In the genomic region with DNA sequence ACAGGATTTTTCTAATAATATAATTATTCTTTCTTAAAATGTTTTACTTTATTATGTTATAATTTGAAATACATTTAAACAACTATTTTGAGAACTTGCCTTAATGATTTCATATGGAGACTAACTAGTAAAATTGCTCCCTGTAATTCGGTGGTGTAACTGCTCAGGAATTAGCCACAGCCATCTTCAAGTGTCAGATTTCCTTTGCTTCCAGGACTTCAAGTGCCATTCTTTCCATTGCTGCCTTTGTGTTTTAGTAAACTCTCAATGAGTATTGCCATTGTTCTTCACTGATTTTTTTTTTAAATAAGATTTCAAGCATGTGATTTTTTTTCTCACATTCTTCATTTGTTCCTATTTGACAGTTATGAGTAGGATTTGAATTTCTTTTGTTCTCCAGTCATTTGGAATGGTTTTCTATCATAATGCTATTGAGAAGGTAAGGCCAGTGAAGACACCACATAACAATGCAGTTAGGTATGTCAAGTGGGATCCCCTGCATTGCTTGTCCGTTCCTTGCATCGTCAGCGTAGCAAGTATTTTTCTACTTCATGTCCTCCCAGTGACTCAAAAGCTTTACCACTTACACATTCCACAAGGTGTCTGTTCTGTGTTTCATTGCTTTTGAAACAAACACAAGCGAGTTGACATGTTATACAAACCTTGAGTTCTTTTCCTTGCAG, we compare ENCODE assay signal across 14 cellular contexts.
DNase-seq lines count a peak whose midpoint lies in the region; ATAC-seq and TF ChIP-seq lines count a peak whose summit lies in the region.
"Had no signal": no experiment of that assay in that cellular context is flagged by ENCODE, and none has a peak within 500 bp of the region (broad histone marks: within the 10 kb centered on the region; RNA-seq: fewer than 3 reads in every experiment).

No MANE protein-coding gene starts in this region.

- H3K9ac ChIP-seq in neuronal stem cell (ENCODE audit: low read depth, low read length, poor library complexity) = no peak overlapping the region

- DNase-seq in Daoy (ENCODE audit: low read depth) (peak; percentile 66), fibroblast of villous mesenchyme (ENCODE audit: low read depth) (peak; percentile 31), neuronal stem cell (ENCODE audit: low spot score) (peak; percentile 38), cerebellum (ENCODE audit: low spot score) (no peak), KBM-7 (no peak)
- no peak for DNase-seq in activated CD4-positive, alpha-beta T cell treated with anti-CD3 and anti-CD28 coated beads, Interleukin-2, amount 10 ng/mL, durations not matched to agents 24 days and 14 days
- no peak for DNase-seq in central memory CD4-positive, alpha-beta T cell
- DNase-seq: activated CD4-positive, CD25-positive, alpha-beta regulatory T cell; AML-193; DMS79 treated with DMSO at 0.1 percent for 48 hours; effector memory CD4-positive, alpha-beta T cell; heart left ventricle; stimulated activated CD8-positive, alpha-beta memory T cell treated with anti-CD3 and anti-CD28 coated beads, Interleukin-4, amount 100 ng/mL, for 48 hours had no signal

- no peak overlapping the region for H2AK5ac ChIP-seq in neuronal stem cell (ENCODE audit: low read depth, low read length)

- no peak overlapping the region for H3K4me3 Mint-ChIP-seq in activated CD4-positive, alpha-beta T cell treated with anti-CD3 and anti-CD28 coated beads, Interleukin-2, amount 10 ng/mL, durations not matched to agents 24 days and 14 days

- no peak overlapping the region for H2BK15ac ChIP-seq in neuronal stem cell (ENCODE audit: low read length)

- no peak overlapping the region for H2BK12ac ChIP-seq in neuronal stem cell (ENCODE audit: low read length)

- H4K91ac ChIP-seq in neuronal stem cell (ENCODE audit: low read depth, low read length, poor library complexity) = no peak overlapping the region

- peaks cover 0 to 36% of the 10 kb centered on the region in 2 donors for H3K36me3 ChIP-seq in neuronal stem cell (replicated peaks in 1 of 2; ENCODE audit: control insufficient read depth in 2 of 2, insufficient read depth in 2 of 2, low read length in 2 of 2)

- no peaks in the 10 kb centered on the region for H3K79me1 ChIP-seq in neuronal stem cell (ENCODE audit: low read depth, low read length)

- H3K9me3 ChIP-seq in neuronal stem cell (replicated peaks in 1 of 2; ENCODE audit: control insufficient read depth in 2 of 2, insufficient read depth in 1 of 2, low read depth in 1 of 2, low read length in 2 of 2) = no peaks in the 10 kb centered on the region
- H3K9me3 ChIP-seq: heart left ventricle had no signal

- peaks cover 18% of the 10 kb centered on the region for H3K4me1 Mint-ChIP-seq in activated CD4-positive, alpha-beta T cell treated with anti-CD3 and anti-CD28 coated beads, Interleukin-2, amount 10 ng/mL, durations not matched to agents 24 days and 14 days

- no peak overlapping the region for H3K27ac Mint-ChIP-seq in activated CD4-positive, alpha-beta T cell treated with anti-CD3 and anti-CD28 coated beads, Interleukin-2, amount 10 ng/mL, durations not matched to agents 24 days and 14 days

- intact Hi-C loops in activated CD4-positive, alpha-beta T cell treated with anti-CD3 and anti-CD28 coated beads, Interleukin-2, amount 10 ng/mL, durations not matched to agents 24 days and 14 days (cut with micrococcal nuclease) = no loop called here

- no peak overlapping the region for H2BK120ac ChIP-seq in neuronal stem cell (ENCODE audit: low read depth, low read length)

- H3K27me3 Mint-ChIP-seq in activated CD4-positive, alpha-beta T cell treated with anti-CD3 and anti-CD28 coated beads, Interleukin-2, amount 10 ng/mL, durations not matched to agents 24 days and 14 days = no peaks in the 10 kb centered on the region

- H3K27me3 ChIP-seq in neuronal stem cell (ENCODE audit: control insufficient read depth in 3 of 3, insufficient read depth in 3 of 3, low read depth in 1 of 3, low read length in 3 of 3) = no peaks in the 10 kb centered on the region
- H3K27me3 ChIP-seq: heart left ventricle had no signal

- WGBS in neuronal stem cell (ENCODE audit: extremely low coverage in 2 of 2, insufficient read length in 2 of 2, insufficient replicate concordance in 1 of 2), 2 donors = no CpG with 5 or more reads among the region's 5 CpGs

- H3K14ac ChIP-seq in neuronal stem cell (ENCODE audit: low read length) = no peak overlapping the region

- peaks cover 68% of the 10 kb centered on the region for H3K36me3 Mint-ChIP-seq in activated CD4-positive, alpha-beta T cell treated with anti-CD3 and anti-CD28 coated beads, Interleukin-2, amount 10 ng/mL, durations not matched to agents 24 days and 14 days (ENCODE audit: low read depth)

- no peak overlapping the region for H3K4me3 ChIP-seq in fibroblast of villous mesenchyme (ENCODE audit: low read depth, low read length)
- H3K4me3 ChIP-seq in neuronal stem cell (ENCODE audit: low read length in 2 of 2) = no peak overlapping the region
- H3K4me3 ChIP-seq: heart left ventricle had no signal

- in situ Hi-C loops in KBM-7 (cut with MboI; ENCODE audit: low pct_unique_long_range_greater_than_20kb, low sequenced_read_pairs) = no loop called here

- H2AFZ ChIP-seq in neuronal stem cell (ENCODE audit: low read length) = no peak overlapping the region

- H3K4ac ChIP-seq in neuronal stem cell (ENCODE audit: low read length) = no peak overlapping the region

- no peak overlapping the region for H3K23ac ChIP-seq in neuronal stem cell (ENCODE audit: low read depth, low read length, poor library complexity)

- no peak overlapping the region for H4K8ac ChIP-seq in neuronal stem cell (ENCODE audit: low read depth, low read length)

- ATAC-seq in SK-N-SH treated with all-trans-retinoic acid at 6 μM for 48 hours = peak; percentile 56
- ATAC-seq: heart left ventricle had no signal

- H2BK5ac ChIP-seq in neuronal stem cell (ENCODE audit: low read length) = no peak overlapping the region

- no peaks in the 10 kb centered on the region for H3K9me3 Mint-ChIP-seq in activated CD4-positive, alpha-beta T cell treated with anti-CD3 and anti-CD28 coated beads, Interleukin-2, amount 10 ng/mL, durations not matched to agents 24 days and 14 days

- no peak for TF ChIP-seq CTCF in fibroblast of villous mesenchyme (IDR thresholded peaks at IDR 0.05; ENCODE audit: insufficient read depth, low read depth, low read length)

- H3K4me2 ChIP-seq in neuronal stem cell (ENCODE audit: insufficient read depth, low read length, poor library complexity, severe bottlenecking) = no peak overlapping the region

- no peak overlapping the region for H3K18ac ChIP-seq in neuronal stem cell (ENCODE audit: low read length)

- H3K4me1 ChIP-seq in neuronal stem cell (ENCODE audit: control insufficient read depth in 2 of 2, insufficient read depth in 1 of 2, low read depth in 1 of 2, low read length in 2 of 2) = peaks cover 0 to 2% of the 10 kb centered on the region in 2 donors
- H3K4me1 ChIP-seq: heart left ventricle had no signal

- H3K27ac ChIP-seq in neuronal stem cell (replicated peaks; ENCODE audit: low read length) = peak overlapping the region; percentile 16

TF ChIP-seq in SK-N-SH treated with all-trans-retinoic acid at 6 μM for 48 hours, 23 proteins besides CTCF, POLR2A, EP300 and RAD21:
- peak; percentile 44 for TF ChIP-seq ISL1 (CRISPR knock-in tag; IDR thresholded peaks at IDR 0.05)
- no peak for TF ChIP-seq ARNTL (CRISPR knock-in tag; IDR thresholded peaks at IDR 0.05; ENCODE audit: borderline replicate concordance, low read depth)
- TF ChIP-seq RARB (CRISPR knock-in tag; IDR thresholded peaks at IDR 0.05) = no peak
- no peak for TF ChIP-seq GLIS3 (CRISPR knock-in tag; IDR thresholded peaks at IDR 0.05)
- no peak for TF ChIP-seq TOX (CRISPR knock-in tag; IDR thresholded peaks at IDR 0.05; ENCODE audit: borderline replicate concordance)
- TF ChIP-seq, protein P1, sequence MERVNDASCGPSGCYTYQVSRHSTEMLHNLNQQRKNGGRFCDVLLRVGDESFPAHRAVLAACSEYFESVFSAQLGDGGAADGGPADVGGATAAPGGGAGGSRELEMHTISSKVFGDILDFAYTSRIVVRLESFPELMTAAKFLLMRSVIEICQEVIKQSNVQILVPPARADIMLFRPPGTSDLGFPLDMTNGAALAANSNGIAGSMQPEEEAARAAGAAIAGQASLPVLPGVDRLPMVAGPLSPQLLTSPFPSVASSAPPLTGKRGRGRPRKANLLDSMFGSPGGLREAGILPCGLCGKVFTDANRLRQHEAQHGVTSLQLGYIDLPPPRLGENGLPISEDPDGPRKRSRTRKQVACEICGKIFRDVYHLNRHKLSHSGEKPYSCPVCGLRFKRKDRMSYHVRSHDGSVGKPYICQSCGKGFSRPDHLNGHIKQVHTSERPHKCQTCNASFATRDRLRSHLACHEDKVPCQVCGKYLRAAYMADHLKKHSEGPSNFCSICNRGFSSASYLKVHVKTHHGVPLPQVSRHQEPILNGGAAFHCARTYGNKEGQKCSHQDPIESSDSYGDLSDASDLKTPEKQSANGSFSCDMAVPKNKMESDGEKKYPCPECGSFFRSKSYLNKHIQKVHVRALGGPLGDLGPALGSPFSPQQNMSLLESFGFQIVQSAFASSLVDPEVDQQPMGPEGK (CRISPR knock-in tag; IDR thresholded peaks at IDR 0.05; ENCODE audit: borderline replicate concordance) = no peak
TF ChIP-seq in SK-N-SH treated with all-trans-retinoic acid at 6 μM for 48 hours: peak in this region for 1.

Comparison
In these comparisons a context has a peak if more than half of its experiments do, and no peak if none do; other contexts are left out.
1. DNase-seq: peak in Daoy (single experiment), fibroblast of villous mesenchyme (single experiment) and neuronal stem cell (single experiment); none in activated CD4-positive, alpha-beta T cell treated with anti-CD3 and anti-CD28 coated beads, Interleukin-2, amount 10 ng/mL, durations not matched to agents 24 days and 14 days (single experiment), cerebellum (single experiment), KBM-7 (single experiment) and central memory CD4-positive, alpha-beta T cell (single experiment).